Comparison of ENCODE assay signal across 9 cellular contexts in genomic region chr13:43303040-43303729, GRCh38.
DNase-seq lines count a peak whose midpoint lies in the region; ATAC-seq and TF ChIP-seq lines count a peak whose summit lies in the region.
"Had no signal": no experiment of that assay in that cellular context is flagged by ENCODE, and none has a peak within 500 bp of the region (broad histone marks: within the 10 kb centered on the region; RNA-seq: fewer than 3 reads in every experiment).

No MANE protein-coding gene starts in this region.

- no peaks in the 10 kb centered on the region for H3K9me3 ChIP-seq in smooth muscle cell (replicated peaks; ENCODE audit: low read depth)
- no peaks in the 10 kb centered on the region for H3K9me3 ChIP-seq in CD4-positive, alpha-beta T cell (ENCODE audit: control insufficient read depth, low read length)

- ATAC-seq in GM21423 (IDR thresholded peaks at IDR 0.05; ENCODE audit: unreplicated experiment), result peak; percentile 63
- no peak for ATAC-seq in CD4-positive, alpha-beta T cell (ENCODE audit: poor library complexity)

- peak; percentile 43 for TF ChIP-seq CTCF in smooth muscle cell (IDR thresholded peaks at IDR 0.05; ENCODE audit: borderline replicate concordance, insufficient read depth, poor library complexity, severe bottlenecking)
- TF ChIP-seq CTCF in CD4-positive, alpha-beta T cell (IDR thresholded peaks at IDR 0.05), result no peak

- no peaks in the 10 kb centered on the region for H3K9me3 Mint-ChIP-seq in CD4-positive, alpha-beta T cell
- H3K9me3 Mint-ChIP-seq: natural killer cell treated with Interleukin-12 subunit alpha and Interleukin-12 subunit beta and Interleukin-15 and Interleukin-18, amount 100 ng/mL, for 72 hours had no signal

- POLR2A ChIA-PET in CD4-positive, alpha-beta T cell (lab: Charles Lee), result no interaction called here

- no peaks in the 10 kb centered on the region for H3K79me2 ChIP-seq in smooth muscle cell (ENCODE audit: low read depth)

- H3F3A ChIP-seq in smooth muscle cell (ENCODE audit: low read depth), result no peaks in the 10 kb centered on the region

- H3K4me3 ChIP-seq in smooth muscle cell, result no peak overlapping the region

- H3K36me3 ChIP-seq in smooth muscle cell (ENCODE audit: low read depth), result no peaks in the 10 kb centered on the region

- H3K4me3 Mint-ChIP-seq in CD4-positive, alpha-beta T cell, result no peak overlapping the region
- H3K4me3 Mint-ChIP-seq: natural killer cell treated with Interleukin-12 subunit alpha and Interleukin-12 subunit beta and Interleukin-15 and Interleukin-18, amount 100 ng/mL, for 72 hours had no signal

- intact Hi-C loops in CD4-positive, alpha-beta T cell (cut with DNase I, micrococcal nuclease), result no loop called here

- no peaks in the 10 kb centered on the region for H3K4me1 ChIP-seq in smooth muscle cell (ENCODE audit: low read depth)

- H3K27me3 ChIP-seq in smooth muscle cell (ENCODE audit: low read depth), result no peaks in the 10 kb centered on the region
- peaks cover 8% of the 10 kb centered on the region for H3K27me3 ChIP-seq in CD4-positive, alpha-beta T cell (ENCODE audit: control insufficient read depth, insufficient read depth, low read length)

- no peaks in the 10 kb centered on the region for H3K4me1 Mint-ChIP-seq in CD4-positive, alpha-beta T cell (ENCODE audit: low read depth)

- H3K27me3 Mint-ChIP-seq in CD4-positive, alpha-beta T cell, result peaks cover 10% of the 10 kb centered on the region

- H3K27ac ChIP-seq in smooth muscle cell (ENCODE audit: low read depth), result peak overlapping the region; percentile 49
- no peak overlapping the region for H3K27ac ChIP-seq in CD4-positive, alpha-beta T cell (ENCODE audit: low read depth, low read length)

- DNase-seq in DMS 273 treated with DMSO at 0.1 percent for 48 hours (lab: John Stamatoyannopoulos, UW) (peak; percentile 84), NCI-H1694 (lab: John Stamatoyannopoulos, UW) (peak; percentile 47), amygdala (lab: John Stamatoyannopoulos, UW) (peak in 46 of 56 donors; percentile 13 to 77 (median 47)), hypothalamus (lab: John Stamatoyannopoulos, UW) (peak in 37 of 51 donors; percentile 11 to 79 (median 42)), smooth muscle cell (lab: John Stamatoyannopoulos, UW; ENCODE audit: unreplicated experiment) (peak; percentile 31), germinal center (ENCODE audit: low spot score) (no peak)
- DNase-seq in CD4-positive, alpha-beta T cell, result no peak

- no peak overlapping the region for H2AFZ ChIP-seq in smooth muscle cell (ENCODE audit: low read depth)

- CTCF ChIA-PET in CD4-positive, alpha-beta T cell (lab: Charles Lee), result no interaction called here

- 13% methylated on average over 5 of the region's 5 CpGs for WGBS in smooth muscle cell (ENCODE audit: low lambda C conversion rate)

- H4K20me1 ChIP-seq in smooth muscle cell (ENCODE audit: low read depth), result no peaks in the 10 kb centered on the region

- H3K4me2 ChIP-seq in smooth muscle cell, result peak overlapping the region; percentile 45

- H3K9ac ChIP-seq in smooth muscle cell (ENCODE audit: low read depth), result no peak overlapping the region

- no peak overlapping the region for H3K27ac Mint-ChIP-seq in CD4-positive, alpha-beta T cell
- H3K27ac Mint-ChIP-seq: natural killer cell treated with Interleukin-12 subunit alpha and Interleukin-12 subunit beta and Interleukin-15 and Interleukin-18, amount 100 ng/mL, for 72 hours had no signal

- no peaks in the 10 kb centered on the region for H3K36me3 Mint-ChIP-seq in CD4-positive, alpha-beta T cell (ENCODE audit: low read depth)
- H3K36me3 Mint-ChIP-seq: natural killer cell treated with Interleukin-12 subunit alpha and Interleukin-12 subunit beta and Interleukin-15 and Interleukin-18, amount 100 ng/mL, for 72 hours had no signal

Comparison
In these comparisons a context has a peak if more than half of its experiments do, and no peak if none do; other contexts are left out.
1. DNase-seq: peak in DMS 273 treated with DMSO at 0.1 percent for 48 hours (single experiment), NCI-H1694 (single experiment), amygdala (46 of 56), hypothalamus (37 of 51) and smooth muscle cell (single experiment); none in CD4-positive, alpha-beta T cell (0 of 10) and germinal center (single experiment).